ENCODE assay signal across 8 cellular contexts in genomic region chr12:111598637-111599458, GRCh38. TPM values are rescaled to one million over a fixed set of nuclear protein-coding genes. Genes with fewer than 3 reads are reported as not detected.
DNase-seq lines count a peak whose midpoint lies in the region; ATAC-seq lines count a peak whose summit lies in the region.

Gene ATXN2, minus strand, starts transcription at chr12:111599315. Its CDS starts 281 bp downstream, at chr12:111599034.

- H3K4me3 Mint-ChIP-seq in activated CD4-positive, alpha-beta T cell treated with anti-CD3 and anti-CD28 coated beads, Interleukin-2, amount 10 ng/mL, durations not matched to agents 24 days and 14 days, result peak within 1 kb of the TSS; percentile 90

- no peaks in the 10 kb centered on the region for H3K9me3 Mint-ChIP-seq in activated CD4-positive, alpha-beta T cell treated with anti-CD3 and anti-CD28 coated beads, Interleukin-2, amount 10 ng/mL, durations not matched to agents 24 days and 14 days

- ATAC-seq in HG02870 (IDR thresholded peaks at IDR 0.05; ENCODE audit: unreplicated experiment), result peak; percentile 43

- H3K4me1 Mint-ChIP-seq in activated CD4-positive, alpha-beta T cell treated with anti-CD3 and anti-CD28 coated beads, Interleukin-2, amount 10 ng/mL, durations not matched to agents 24 days and 14 days, result peaks cover 17% of the 10 kb centered on the region

- intact Hi-C loops in activated CD4-positive, alpha-beta T cell treated with anti-CD3 and anti-CD28 coated beads, Interleukin-2, amount 10 ng/mL, durations not matched to agents 24 days and 14 days (cut with micrococcal nuclease), result loop anchor here (2.0 kb wide), 3 partner anchors 52 to 194 kb away; partner anchors contain the start of genes BRAP and SH2B3

- no peaks in the 10 kb centered on the region for H3K27me3 Mint-ChIP-seq in activated CD4-positive, alpha-beta T cell treated with anti-CD3 and anti-CD28 coated beads, Interleukin-2, amount 10 ng/mL, durations not matched to agents 24 days and 14 days

- H3K27ac Mint-ChIP-seq in activated CD4-positive, alpha-beta T cell treated with anti-CD3 and anti-CD28 coated beads, Interleukin-2, amount 10 ng/mL, durations not matched to agents 24 days and 14 days, result peak within 1 kb of the TSS; percentile 76

- H3K36me3 Mint-ChIP-seq in activated CD4-positive, alpha-beta T cell treated with anti-CD3 and anti-CD28 coated beads, Interleukin-2, amount 10 ng/mL, durations not matched to agents 24 days and 14 days (ENCODE audit: low read depth), result no peaks in the 10 kb centered on the region

- peak; percentile 95 for DNase-seq in DMS53 (lab: John Stamatoyannopoulos, UW)
- no peak for DNase-seq in DMS53 treated with DMSO at 0.1 percent for 48 hours (lab: John Stamatoyannopoulos, UW; ENCODE audit: unreplicated experiment)
- DNase-seq in NCI-H2171 (lab: John Stamatoyannopoulos, UW), result peak; percentile 81
- DNase-seq in activated CD4-positive, alpha-beta T cell treated with anti-CD3 and anti-CD28 coated beads, Interleukin-2, amount 10 ng/mL, durations not matched to agents 24 days and 14 days, result peak; percentile 89
- peak; percentile 92 for DNase-seq in ecto neural progenitor cell (ENCODE audit: low spot score)
- no peak for DNase-seq in lung microvascular endothelial cell (ENCODE audit: low read depth in 2 of 2)
- DNase-seq in stimulated activated CD4-positive, alpha-beta T cell treated with anti-CD3 and anti-CD28 coated beads, TNF-alpha, amount 100 ng/mL, for 48 hours (ENCODE audit: low read depth in 3 of 3), result peak; percentile 30 to 66 (median 35)

RNA-seq across cellular contexts. Expression of gene ATXN2, which starts in this region (rescaled TPM):
- total RNA-seq in activated CD4-positive, alpha-beta T cell treated with anti-CD3 and anti-CD28 coated beads, Interleukin-2, amount 10 ng/mL, durations not matched to agents 24 days and 14 days, result 49.3 and 53.0 TPM in 2 replicates
- 9.6 and 23.0 TPM in 2 replicates for total RNA-seq in lung microvascular endothelial cell

Comparison
In these comparisons a context has a peak if more than half of its experiments do, and no peak if none do; other contexts are left out.
1. DNase-seq: peak in DMS53 (single experiment), NCI-H2171 (single experiment), activated CD4-positive, alpha-beta T cell treated with anti-CD3 and anti-CD28 coated beads, Interleukin-2, amount 10 ng/mL, durations not matched to agents 24 days and 14 days (single experiment), ecto neural progenitor cell (single experiment) and stimulated activated CD4-positive, alpha-beta T cell treated with anti-CD3 and anti-CD28 coated beads, TNF-alpha, amount 100 ng/mL, for 48 hours (3 of 3); none in DMS53 treated with DMSO at 0.1 percent for 48 hours (single experiment) and lung microvascular endothelial cell (0 of 2).